Comparison of ENCODE assay signal across 15 cellular contexts in genomic region chr4:90184560-90184959, GRCh38. TPM values are rescaled to one million over a fixed set of nuclear protein-coding genes. Genes with fewer than 3 reads are reported as not detected.
"Had no signal": no experiment of that assay in that cellular context is flagged by ENCODE, and none has a peak within 500 bp of the region (broad histone marks: within the 10 kb centered on the region; RNA-seq: fewer than 3 reads in every experiment).

No MANE protein-coding gene starts in this region.

- H3K27ac ChIP-seq: dorsolateral prefrontal cortex, esophagus muscularis mucosa, parathyroid adenoma, testis, VCaP had no signal

- H3K4me3 ChIP-seq: dorsolateral prefrontal cortex, esophagus muscularis mucosa, lung, testis had no signal

- H2AFZ ChIP-seq: parathyroid adenoma had no signal

- H3K27me3 ChIP-seq: dorsolateral prefrontal cortex, esophagus muscularis mucosa, testis had no signal

- H3K4me1 Mint-ChIP-seq: naive thymus-derived CD4-positive, alpha-beta T cell had no signal

- H3K9me3 ChIP-seq: esophagus muscularis mucosa, testis had no signal

- ATAC-seq: activated CD8-positive, alpha-beta T cell treated with anti-CD3 and anti-CD28 coated beads, Interleukin-2, amount 10 ng/mL, durations not matched to agents 7 days and 5 days; naive thymus-derived CD4-positive, alpha-beta T cell had no signal

- H3K79me2 ChIP-seq: parathyroid adenoma had no signal

- H3K27ac Mint-ChIP-seq: activated CD8-positive, alpha-beta T cell treated with anti-CD3 and anti-CD28 coated beads, Interleukin-2, amount 10 ng/mL, durations not matched to agents 7 days and 5 days; naive thymus-derived CD4-positive, alpha-beta T cell; stimulated activated naive CD8-positive, alpha-beta T cell treated with anti-CD3 and anti-CD28 coated beads, Interleukin-15, Interleukin-2, amounts not matched to agents 100 ng/mL and 50 ng/mL, for 24 hours had no signal

- H3K9me3 Mint-ChIP-seq: naive thymus-derived CD4-positive, alpha-beta T cell; stimulated activated naive CD8-positive, alpha-beta T cell treated with anti-CD3 and anti-CD28 coated beads, Interleukin-15, Interleukin-2, amounts not matched to agents 100 ng/mL and 50 ng/mL, for 24 hours had no signal

- H3K9ac ChIP-seq: parathyroid adenoma had no signal

- H3K27me3 Mint-ChIP-seq: stimulated activated naive CD8-positive, alpha-beta T cell treated with anti-CD3 and anti-CD28 coated beads, Interleukin-15, Interleukin-2, amounts not matched to agents 100 ng/mL and 50 ng/mL, for 24 hours had no signal

- H3K36me3 ChIP-seq: esophagus muscularis mucosa had no signal

- H3K4me3 Mint-ChIP-seq: activated CD8-positive, alpha-beta T cell treated with anti-CD3 and anti-CD28 coated beads, Interleukin-2, amount 10 ng/mL, durations not matched to agents 7 days and 5 days; naive thymus-derived CD4-positive, alpha-beta T cell; stimulated activated naive CD8-positive, alpha-beta T cell treated with anti-CD3 and anti-CD28 coated beads, Interleukin-15, Interleukin-2, amounts not matched to agents 100 ng/mL and 50 ng/mL, for 24 hours had no signal

- H3K4me1 ChIP-seq: parathyroid adenoma, testis had no signal

- DNase-seq: activated CD4-positive, alpha-beta T cell treated with anti-CD3 and anti-CD28 coated beads for 4 hours; activated CD8-positive, alpha-beta memory T cell treated with anti-CD3 and anti-CD28 coated beads, Interleukin-2, amount 50 U/mL, for 48 hours; activated CD8-positive, alpha-beta T cell treated with anti-CD3 and anti-CD28 coated beads, Interleukin-2, amount 10 ng/mL, durations not matched to agents 7 days and 5 days; aorta; dorsolateral prefrontal cortex; naive thymus-derived CD4-positive, alpha-beta T cell; stimulated activated CD4-positive, alpha-beta T cell treated with anti-CD3 and anti-CD28 coated beads, Interleukin-15, amount 100 ng/mL, for 24 hours; stimulated activated CD4-positive, alpha-beta T cell treated with anti-CD3 and anti-CD28 coated beads, Interleukin-4, amount 100 ng/mL, for 24 hours; T1000; testis had no signal

- H3K36me3 Mint-ChIP-seq: naive thymus-derived CD4-positive, alpha-beta T cell had no signal

RNA-seq across cellular contexts. Expression of gene CCSER1, which starts 57.4 kb away (rescaled TPM):
- total RNA-seq: activated CD8-positive, alpha-beta T cell treated with anti-CD3 and anti-CD28 coated beads, Interleukin-2, amount 10 ng/mL, durations not matched to agents 7 days and 5 days had no signal
- polyA plus RNA-seq: naive thymus-derived CD4-positive, alpha-beta T cell had no signal
